Comparison of ENCODE assay signal across 1 cellular context in genomic region chr21:33023574-33024277, GRCh38.
TF ChIP-seq lines count a peak whose summit lies in the region.

No MANE protein-coding gene starts in this region.

TF ChIP-seq in H1, 55 proteins besides CTCF, POLR2A, EP300 and RAD21:
- TF ChIP-seq RNF2 (IDR thresholded peaks at IDR 0.05; ENCODE audit: borderline replicate concordance, low read depth, low read length, missing control alignments, poor library complexity, severe bottlenecking) = peak; percentile 68
- no peak for TF ChIP-seq POLR2AphosphoS5 (IDR thresholded peaks at IDR 0.05; ENCODE audit: low read depth, low read length)
- no peak for TF ChIP-seq CHD7 (IDR thresholded peaks at IDR 0.05; ENCODE audit: insufficient replicate concordance, low read length)
- no peak for TF ChIP-seq RFX5 (IDR thresholded peaks at IDR 0.05; ENCODE audit: borderline replicate concordance, low read depth, low read length)
- TF ChIP-seq GTF2F1 (IDR thresholded peaks at IDR 0.05; ENCODE audit: borderline replicate concordance, low read depth, low read length) = no peak
- TF ChIP-seq E2F6 (IDR thresholded peaks at IDR 0.05) = peak; percentile 63
- TF ChIP-seq ZNF274 (IDR thresholded peaks at IDR 0.05; ENCODE audit: borderline replicate concordance, extremely low read depth, low read length) = no peak
- no peak for TF ChIP-seq SIRT6 (IDR thresholded peaks at IDR 0.05; ENCODE audit: low read length)
- TF ChIP-seq RXRA (IDR thresholded peaks at IDR 0.05; ENCODE audit: insufficient read depth, low read depth, low read length) = no peak
- peak; percentile 98 for TF ChIP-seq EZH2 (IDR thresholded peaks at IDR 0.05; ENCODE audit: low read depth, low read length, severe bottlenecking)
- no peak for TF ChIP-seq EGR1 (IDR thresholded peaks at IDR 0.05; ENCODE audit: borderline replicate concordance, low read depth, low read length)
- no peak for TF ChIP-seq MAFK (IDR thresholded peaks at IDR 0.05; ENCODE audit: low read depth, low read length)
- TF ChIP-seq TEAD4 (IDR thresholded peaks at IDR 0.05; ENCODE audit: low read depth, low read length) = no peak
- TF ChIP-seq HDAC2 (IDR thresholded peaks at IDR 0.05; ENCODE audit: borderline replicate concordance in 1 of 2, low read depth in 2 of 2, low read length in 2 of 2) = no peak
- TF ChIP-seq MAX (IDR thresholded peaks at IDR 0.05) = peak; percentile 59; the same call in 1 of the 2 replicates
- no peak for TF ChIP-seq ASH2L (IDR thresholded peaks at IDR 0.05; ENCODE audit: low read length)
- TF ChIP-seq CTBP2 (IDR thresholded peaks at IDR 0.05; ENCODE audit: borderline replicate concordance, insufficient read depth, insufficient read length, low read length) = no peak
- no peak for TF ChIP-seq TBP (IDR thresholded peaks at IDR 0.05; ENCODE audit: low read depth, low read length)
- no peak for TF ChIP-seq JUN (IDR thresholded peaks at IDR 0.05; ENCODE audit: low read depth, low read length)
- no peak for TF ChIP-seq CHD2 (IDR thresholded peaks at IDR 0.05; ENCODE audit: low read length)
- TF ChIP-seq CBX5 (IDR thresholded peaks at IDR 0.05; ENCODE audit: low read depth, low read length) = no peak
- no peak; the same call in 1 of the 2 replicates for TF ChIP-seq CBX8 (IDR thresholded peaks at IDR 0.05; ENCODE audit: borderline replicate concordance, low read depth, low read length)
- no peak for TF ChIP-seq SIN3A (conservative IDR thresholded peaks at IDR 0.05 in 1 of 2, IDR thresholded peaks at IDR 0.05 in 1 of 2; ENCODE audit: low read depth in 1 of 2, low read length in 2 of 2)
- peak; percentile 15; the same call in 1 of the 2 replicates for TF ChIP-seq ATF3 (IDR thresholded peaks at IDR 0.05; ENCODE audit: insufficient read depth, low read depth, low read length)
- no peak for TF ChIP-seq RBBP5 (IDR thresholded peaks at IDR 0.05; ENCODE audit: borderline replicate concordance, low read depth, low read length)
- TF ChIP-seq BCL11A (IDR thresholded peaks at IDR 0.05; ENCODE audit: low read depth in 2 of 2, low read length in 2 of 2) = no peak
- no peak for TF ChIP-seq YY1 (IDR thresholded peaks at IDR 0.05; ENCODE audit: low read depth, low read length)
- no peak for TF ChIP-seq GABPA (IDR thresholded peaks at IDR 0.05; ENCODE audit: borderline replicate concordance, insufficient read depth, low read length)
- no peak for TF ChIP-seq NRF1 (IDR thresholded peaks at IDR 0.05; ENCODE audit: low read depth, low read length)
- TF ChIP-seq NANOG (IDR thresholded peaks at IDR 0.05; ENCODE audit: insufficient read depth, low read depth, low read length, poor library complexity, severe bottlenecking) = no peak
- peak; percentile 90 for TF ChIP-seq SUZ12 (IDR thresholded peaks at IDR 0.05; ENCODE audit: low read length)
- no peak for TF ChIP-seq CHD1 (IDR thresholded peaks at IDR 0.05; ENCODE audit: low read depth, low read length)
- no peak for TF ChIP-seq KDM1A (IDR thresholded peaks at IDR 0.05; ENCODE audit: borderline replicate concordance, low read length)
- no peak for TF ChIP-seq PHF8 (conservative IDR thresholded peaks at IDR 0.05; ENCODE audit: low read depth, low read length)
- TF ChIP-seq CREB1 (IDR thresholded peaks at IDR 0.05) = no peak
- TF ChIP-seq SRF (IDR thresholded peaks at IDR 0.05; ENCODE audit: low read depth, low read length) = no peak
- no peak for TF ChIP-seq KDM5A (IDR thresholded peaks at IDR 0.05; ENCODE audit: low read length)
- no peak for TF ChIP-seq KDM4A (IDR thresholded peaks at IDR 0.05; ENCODE audit: low read depth, low read length, severe bottlenecking)
